In the genomic region with DNA sequence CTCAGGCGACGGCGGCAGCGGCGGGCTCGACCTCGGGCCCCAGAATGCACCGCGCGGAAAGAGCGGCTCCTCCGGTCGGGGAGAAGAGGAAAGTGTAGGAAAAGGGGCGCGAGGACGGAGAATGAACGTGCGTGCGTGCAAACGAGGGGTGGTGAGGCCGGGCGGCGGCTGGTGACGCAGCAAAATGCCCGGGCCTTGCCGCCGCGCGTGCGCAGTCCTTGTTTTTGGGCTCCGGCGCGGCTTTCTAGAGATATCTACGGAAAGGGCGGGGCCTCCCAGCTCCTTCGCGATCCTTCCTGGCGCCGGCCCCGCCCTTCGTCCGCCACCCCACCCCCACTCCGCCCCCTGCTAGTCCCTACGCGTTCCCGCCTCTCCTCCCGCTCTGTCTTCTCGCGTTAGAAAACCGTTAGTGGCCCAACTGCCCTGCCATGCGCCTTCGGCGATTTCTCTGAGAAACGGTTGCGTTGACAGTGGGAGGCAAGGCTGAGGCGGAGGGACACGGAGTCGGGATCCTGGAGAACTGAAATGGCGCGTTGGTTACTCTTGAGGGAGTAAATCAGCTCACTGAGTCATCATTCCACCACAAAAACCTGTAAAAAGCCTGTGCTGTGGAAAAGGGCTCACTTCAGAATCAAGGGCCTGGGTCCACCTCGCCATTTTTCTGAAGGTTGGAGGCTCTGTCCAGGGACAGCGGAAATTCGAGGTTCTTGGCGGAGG, we compare ENCODE assay signal across 1 cellular context.
TF ChIP-seq lines count a peak whose summit lies in the region.

A gene with protein sequence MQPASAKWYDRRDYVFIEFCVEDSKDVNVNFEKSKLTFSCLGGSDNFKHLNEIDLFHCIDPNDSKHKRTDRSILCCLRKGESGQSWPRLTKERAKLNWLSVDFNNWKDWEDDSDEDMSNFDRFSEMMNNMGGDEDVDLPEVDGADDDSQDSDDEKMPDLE (minus strand): TSS at position 156 of the 717 bp plus-strand sequence. CDS start 285 bp downstream, outside the sequence.

TF ChIP-seq in HEK293, 187 proteins besides CTCF, POLR2A, EP300 and RAD21 (continued from another document and continues in another):
- TF ChIP-seq, protein P1, sequence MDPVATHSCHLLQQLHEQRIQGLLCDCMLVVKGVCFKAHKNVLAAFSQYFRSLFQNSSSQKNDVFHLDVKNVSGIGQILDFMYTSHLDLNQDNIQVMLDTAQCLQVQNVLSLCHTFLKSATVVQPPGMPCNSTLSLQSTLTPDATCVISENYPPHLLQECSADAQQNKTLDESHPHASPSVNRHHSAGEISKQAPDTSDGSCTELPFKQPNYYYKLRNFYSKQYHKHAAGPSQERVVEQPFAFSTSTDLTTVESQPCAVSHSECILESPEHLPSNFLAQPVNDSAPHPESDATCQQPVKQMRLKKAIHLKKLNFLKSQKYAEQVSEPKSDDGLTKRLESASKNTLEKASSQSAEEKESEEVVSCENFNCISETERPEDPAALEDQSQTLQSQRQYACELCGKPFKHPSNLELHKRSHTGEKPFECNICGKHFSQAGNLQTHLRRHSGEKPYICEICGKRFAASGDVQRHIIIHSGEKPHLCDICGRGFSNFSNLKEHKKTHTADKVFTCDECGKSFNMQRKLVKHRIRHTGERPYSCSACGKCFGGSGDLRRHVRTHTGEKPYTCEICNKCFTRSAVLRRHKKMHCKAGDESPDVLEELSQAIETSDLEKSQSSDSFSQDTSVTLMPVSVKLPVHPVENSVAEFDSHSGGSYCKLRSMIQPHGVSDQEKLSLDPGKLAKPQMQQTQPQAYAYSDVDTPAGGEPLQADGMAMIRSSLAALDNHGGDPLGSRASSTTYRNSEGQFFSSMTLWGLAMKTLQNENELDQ (tag by site-specific recombination; IDR thresholded peaks at IDR 0.05; ENCODE audit: low read depth) = no peak
- 0 out of 2 replicates have a peak, but pooled peaks have one; percentile 11 for TF ChIP-seq ZNF580 (tag by site-specific recombination; IDR thresholded peaks at IDR 0.05)
- peak; percentile 91 for TF ChIP-seq ZNF660 (tag by site-specific recombination; IDR thresholded peaks at IDR 0.05)
- peak; percentile 56; the same call in 1 of the 2 replicates for TF ChIP-seq ZBTB21 (tag by site-specific recombination; IDR thresholded peaks at IDR 0.05)
- no peak for TF ChIP-seq ZNF585B (tag by site-specific recombination; IDR thresholded peaks at IDR 0.05)
- TF ChIP-seq, protein P2, sequence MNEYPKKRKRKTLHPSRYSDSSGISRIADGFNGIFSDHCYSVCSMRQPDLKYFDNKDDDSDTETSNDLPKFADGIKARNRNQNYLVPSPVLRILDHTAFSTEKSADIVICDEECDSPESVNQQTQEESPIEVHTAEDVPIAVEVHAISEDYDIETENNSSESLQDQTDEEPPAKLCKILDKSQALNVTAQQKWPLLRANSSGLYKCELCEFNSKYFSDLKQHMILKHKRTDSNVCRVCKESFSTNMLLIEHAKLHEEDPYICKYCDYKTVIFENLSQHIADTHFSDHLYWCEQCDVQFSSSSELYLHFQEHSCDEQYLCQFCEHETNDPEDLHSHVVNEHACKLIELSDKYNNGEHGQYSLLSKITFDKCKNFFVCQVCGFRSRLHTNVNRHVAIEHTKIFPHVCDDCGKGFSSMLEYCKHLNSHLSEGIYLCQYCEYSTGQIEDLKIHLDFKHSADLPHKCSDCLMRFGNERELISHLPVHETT (tag by site-specific recombination; IDR thresholded peaks at IDR 0.05) = peak; percentile 13; the same call in 1 of the 2 replicates
- no peak for TF ChIP-seq ZNF488 (tag by site-specific recombination; IDR thresholded peaks at IDR 0.05)
- TF ChIP-seq ZNF2 (tag by site-specific recombination; IDR thresholded peaks at IDR 0.05) = peak; percentile 72
- no peak for TF ChIP-seq ZNF16 (tag by site-specific recombination; IDR thresholded peaks at IDR 0.05; ENCODE audit: low read depth)
- TF ChIP-seq SP2 (tag by site-specific recombination; IDR thresholded peaks at IDR 0.05) = peak; percentile 82
- no peak for TF ChIP-seq ZNF26 (tag by site-specific recombination; IDR thresholded peaks at IDR 0.05)
- no peak for TF ChIP-seq FEZF1 (tag by site-specific recombination; IDR thresholded peaks at IDR 0.05)
- TF ChIP-seq KLF7 (tag by site-specific recombination; IDR thresholded peaks at IDR 0.05; ENCODE audit: borderline replicate concordance) = peak; percentile 85
- TF ChIP-seq ZNF426 (tag by site-specific recombination; IDR thresholded peaks at IDR 0.05) = no peak
- TF ChIP-seq ZNF23 (tag by site-specific recombination; IDR thresholded peaks at IDR 0.05; ENCODE audit: borderline replicate concordance) = no peak
- TF ChIP-seq ZNF843 (tag by site-specific recombination; IDR thresholded peaks at IDR 0.05) = no peak; the same call in none of the 2 replicates
- no peak for TF ChIP-seq ZNF555 (tag by site-specific recombination; conservative IDR thresholded peaks at IDR 0.05)
- TF ChIP-seq RBAK (tag by site-specific recombination; IDR thresholded peaks at IDR 0.05) = no peak
- TF ChIP-seq ZNF777 (tag by site-specific recombination; IDR thresholded peaks at IDR 0.05; ENCODE audit: borderline replicate concordance) = no peak
- no peak for TF ChIP-seq ZNF18 (tag by site-specific recombination; IDR thresholded peaks at IDR 0.05)
- no peak for TF ChIP-seq ZNF302 (tag by site-specific recombination; IDR thresholded peaks at IDR 0.05; ENCODE audit: low read depth)
- TF ChIP-seq ZNF544 (tag by site-specific recombination; IDR thresholded peaks at IDR 0.05) = no peak
- peak; percentile 74; the same call in 1 of the 2 replicates for TF ChIP-seq ZSCAN16 (tag by site-specific recombination; IDR thresholded peaks at IDR 0.05)
- no peak for TF ChIP-seq ZNF37A (tag by site-specific recombination; IDR thresholded peaks at IDR 0.05)
- TF ChIP-seq ZNF394 (tag by site-specific recombination; IDR thresholded peaks at IDR 0.05; ENCODE audit: borderline replicate concordance) = peak; percentile 11; the same call in 1 of the 2 replicates
- TF ChIP-seq ZNF560 (tag by site-specific recombination; IDR thresholded peaks at IDR 0.05; ENCODE audit: borderline replicate concordance) = no peak
- peak; percentile 93 for TF ChIP-seq ZNF76 (tag by site-specific recombination; IDR thresholded peaks at IDR 0.05; ENCODE audit: borderline replicate concordance, low read depth)
- TF ChIP-seq ZFP69B (tag by site-specific recombination; IDR thresholded peaks at IDR 0.05) = peak; percentile 93
- no peak for TF ChIP-seq ZNF146 (tag by site-specific recombination; IDR thresholded peaks at IDR 0.05)
- peak; percentile 30; the same call in 1 of the 2 replicates for TF ChIP-seq KLF16 (tag by site-specific recombination; IDR thresholded peaks at IDR 0.05)
- peak; percentile 92 for TF ChIP-seq IKZF3 (tag by site-specific recombination; IDR thresholded peaks at IDR 0.05)
- no peak for TF ChIP-seq ZNF521 (tag by site-specific recombination; IDR thresholded peaks at IDR 0.05)
- TF ChIP-seq ZNF510 (tag by site-specific recombination; IDR thresholded peaks at IDR 0.05; ENCODE audit: insufficient replicate concordance) = no peak
- peak; percentile 64; the same call in 1 of the 2 replicates for TF ChIP-seq ZNF398 (tag by site-specific recombination; IDR thresholded peaks at IDR 0.05)
- TF ChIP-seq ZNF433 (tag by site-specific recombination; IDR thresholded peaks at IDR 0.05; ENCODE audit: low read depth) = no peak
- TF ChIP-seq ZNF239 (tag by site-specific recombination; IDR thresholded peaks at IDR 0.05) = no peak
- TF ChIP-seq ZNF658 (tag by site-specific recombination; IDR thresholded peaks at IDR 0.05) = no peak
- TF ChIP-seq ZNF157 (tag by site-specific recombination; IDR thresholded peaks at IDR 0.05) = no peak
- TF ChIP-seq PRDM10 (tag by site-specific recombination; IDR thresholded peaks at IDR 0.05) = peak; percentile 86
- peak; percentile 89 for TF ChIP-seq EGR2 (tag by site-specific recombination; IDR thresholded peaks at IDR 0.05; ENCODE audit: low read depth)
- TF ChIP-seq MYNN (tag by site-specific recombination; IDR thresholded peaks at IDR 0.05; ENCODE audit: borderline replicate concordance) = no peak; the same call in 1 of the 2 replicates
- no peak for TF ChIP-seq ZNF621 (tag by site-specific recombination; IDR thresholded peaks at IDR 0.05)
- peak; percentile 91 for TF ChIP-seq SP3 (tag by site-specific recombination; IDR thresholded peaks at IDR 0.05)
- TF ChIP-seq ZNF175 (tag by site-specific recombination; IDR thresholded peaks at IDR 0.05) = no peak
- TF ChIP-seq ZNF645 (tag by site-specific recombination; IDR thresholded peaks at IDR 0.05) = no peak
